11 cellular contexts compared by ENCODE assay signal in genomic region chr11:7672276-7672959, GRCh38. TPM values are rescaled to one million over a fixed set of nuclear protein-coding genes. Genes with fewer than 3 reads are reported as not detected.
DNase-seq lines count a peak whose midpoint lies in the region; ATAC-seq and TF ChIP-seq lines count a peak whose summit lies in the region.
"Had no signal": no experiment of that assay in that cellular context is flagged by ENCODE, and none has a peak within 500 bp of the region (broad histone marks: within the 10 kb centered on the region; RNA-seq: fewer than 3 reads in every experiment).

No MANE protein-coding gene starts in this region.

- peak overlapping the region in 7 of 10 donors; percentile 58 to 64 (median 62) for H3K4me3 ChIP-seq in heart right ventricle
- no peak overlapping the region for H3K4me3 ChIP-seq in right atrium auricular region
- peak overlapping the region in 1 of 2 donors; percentile 56 for H3K4me3 ChIP-seq in vagina

- H3K36me3 ChIP-seq in heart right ventricle (peaks cover 0 to 4% (median 0%) of the 10 kb centered on the region in 9 donors), right atrium auricular region (peaks cover 3% of the 10 kb centered on the region), vagina (no peaks in the 10 kb centered on the region)

- TF ChIP-seq POLR2A in vagina (IDR thresholded peaks at IDR 0.05), result no peak

- H3K27me3 ChIP-seq in heart right ventricle (peaks cover 0 to 50% (median 33%) of the 10 kb centered on the region in 7 donors), right atrium auricular region (no peaks in the 10 kb centered on the region), vagina (no peaks in the 10 kb centered on the region)

- peak overlapping the region; percentile 90 for H3K4me3 Mint-ChIP-seq in memory B cell

- H3K4me1 ChIP-seq in heart right ventricle (peaks cover 4 to 22% (median 12%) of the 10 kb centered on the region in 9 donors), right atrium auricular region (peaks cover 0 to 17% of the 10 kb centered on the region in 2 donors), vagina (peaks cover 48% of the 10 kb centered on the region)

- peaks cover 2% of the 10 kb centered on the region for H3K27me3 Mint-ChIP-seq in memory B cell

- H3K9me3 Mint-ChIP-seq in memory B cell, result peaks cover 4% of the 10 kb centered on the region
- H3K9me3 Mint-ChIP-seq: CD4-positive, CD25-positive, alpha-beta regulatory T cell; central memory CD8-positive, alpha-beta T cell had no signal

- TF ChIP-seq CTCF in heart right ventricle (IDR thresholded peaks at IDR 0.05) (no peak), right atrium auricular region (IDR thresholded peaks at IDR 0.05) (no peak), VCaP (conservative IDR thresholded peaks at IDR 0.05) (no peak), vagina (IDR thresholded peaks at IDR 0.05) (no peak)

- intact Hi-C loops in heart right ventricle (cut with DNase I) (loop anchor here in 1 of 10 donors (10.0 kb wide), 1 partner anchor 318 kb away; no protein-coding TSS in a partner anchor), vagina (cut with DNase I) (no loop called here)

- 91 to 92% methylated on average over 16 of the region's 16 CpGs for WGBS in heart right ventricle, 2 donors

- H3K36me3 Mint-ChIP-seq in memory B cell, result peaks cover 3% of the 10 kb centered on the region
- H3K36me3 Mint-ChIP-seq: CD4-positive, CD25-positive, alpha-beta regulatory T cell had no signal

- H3K4me1 Mint-ChIP-seq in memory B cell, result peaks cover 24% of the 10 kb centered on the region

- peak overlapping the region in 1 of 10 donors; percentile 79 for H3K27ac ChIP-seq in heart right ventricle
- H3K27ac ChIP-seq in right atrium auricular region, result no peak overlapping the region
- peak overlapping the region; percentile 75 for H3K27ac ChIP-seq in VCaP
- peak overlapping the region; percentile 90 for H3K27ac ChIP-seq in vagina

- H3K9me3 ChIP-seq in heart right ventricle (no peaks in the 10 kb centered on the region), right atrium auricular region (no peaks in the 10 kb centered on the region), vagina (no peaks in the 10 kb centered on the region)

- DNase-seq in heart right ventricle (no peak), right atrium auricular region (ENCODE audit: low spot score) (no peak), memory B cell (ENCODE audit: low spot score in 2 of 2) (no peak), vagina (ENCODE audit: extremely low spot score in 2 of 2) (no peak), C1 segment of cervical spinal cord (lab: John Stamatoyannopoulos, UW) (no peak)
- DNase-seq in activated CD4-positive, CD25-positive, alpha-beta regulatory T cell (lab: John Stamatoyannopoulos, UW), result no peak
- DNase-seq: CD4-positive, CD25-positive, alpha-beta regulatory T cell; NCI-H1092 treated with DMSO at 0.1 percent for 48 hours had no signal

- ATAC-seq in heart right ventricle (peak in 4 of 8 donors; percentile 12 to 29 (median 18)), memory B cell (ENCODE audit: low read depth) (no peak), HG03025 (IDR thresholded peaks at IDR 0.05; ENCODE audit: low FRiP score, unreplicated experiment) (no peak)

- H3K27ac Mint-ChIP-seq in memory B cell, result peak overlapping the region; percentile 90
- H3K27ac Mint-ChIP-seq: CD4-positive, CD25-positive, alpha-beta regulatory T cell had no signal

RNA-seq across cellular contexts. Expression of gene CYB5R2, which starts 0.9 kb away (rescaled TPM):
- total RNA-seq in heart right ventricle (1 to 10 TPM in 7 of 10 donors, under 1 TPM in 3; 0.36 to 1.7 (median 1.1) TPM), right atrium auricular region (1 to 10 TPM; 1.5 to 4.0 TPM), vagina (17.7 TPM)
- 1 to 10 TPM; 1.7 to 2.8 TPM for polyA plus RNA-seq in heart right ventricle
- total RNA-seq: CD4-positive, CD25-positive, alpha-beta regulatory T cell had no signal

RNA-seq across cellular contexts. Expression of gene OVCH2, which starts 33.9 kb away (rescaled TPM):
- total RNA-seq in heart right ventricle (not detected), right atrium auricular region (not detected), vagina (not detected)
- not detected for polyA plus RNA-seq in heart right ventricle
- total RNA-seq: CD4-positive, CD25-positive, alpha-beta regulatory T cell had no signal
- polyA plus RNA-seq: CD4-positive, CD25-positive, alpha-beta regulatory T cell had no signal

Comparison
In these comparisons a context has a peak if more than half of its experiments do, and no peak if none do; other contexts are left out.
1. H3K4me3 ChIP-seq: peak in heart right ventricle (7 of 10); none in right atrium auricular region (0 of 2).
2. H3K27ac ChIP-seq: peak in VCaP (single experiment) and vagina (single experiment); none in right atrium auricular region (0 of 2).